ENCODE assay signal across 8 cellular contexts in the genomic region with DNA sequence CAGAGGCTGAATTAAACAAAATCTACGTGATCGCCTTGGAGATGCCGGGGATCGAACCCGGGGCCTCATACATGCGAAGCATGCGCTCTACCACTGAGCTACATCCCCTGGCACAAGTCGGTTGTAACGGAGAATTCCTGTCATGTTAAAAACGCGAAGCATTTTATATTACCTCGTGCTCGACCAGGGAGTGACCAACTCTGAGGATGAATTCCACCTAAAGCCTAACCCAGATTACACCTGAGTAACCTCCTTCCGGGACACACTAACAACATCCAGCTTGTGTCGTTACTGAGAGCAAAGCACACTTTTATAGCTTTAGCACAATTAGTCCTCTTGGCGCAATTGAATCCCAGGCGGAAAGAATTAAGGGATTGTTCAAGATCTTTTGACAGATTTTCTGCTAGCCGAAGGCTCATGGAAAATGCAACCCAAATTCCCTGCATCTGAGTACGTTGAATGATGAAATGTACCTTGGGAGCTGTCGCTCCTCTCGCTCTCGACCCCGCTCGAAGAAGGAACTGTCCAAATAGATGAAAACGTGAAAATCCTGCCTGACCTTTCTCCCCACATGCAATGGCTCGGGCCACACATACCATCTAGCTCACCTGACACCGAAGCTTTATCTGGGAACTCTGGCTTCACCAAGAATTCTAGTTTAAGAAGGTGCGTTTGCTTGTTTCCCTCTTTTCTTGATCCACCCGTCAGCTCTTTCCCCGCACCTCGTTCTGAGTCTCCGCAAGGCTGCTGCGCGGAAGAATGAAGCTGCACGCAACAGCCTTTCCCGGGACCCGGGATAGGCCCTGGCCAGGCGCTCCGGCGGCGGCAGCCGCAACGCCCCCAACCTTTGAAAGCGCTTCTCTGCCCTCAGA.
DNase-seq lines count a peak whose midpoint lies in the region; ATAC-seq and TF ChIP-seq lines count a peak whose summit lies in the region.

No MANE protein-coding gene starts in this region.

- no peaks in the 10 kb centered on the region for H3K36me3 Mint-ChIP-seq in CD4-positive, CD25-positive, alpha-beta regulatory T cell

- peak overlapping the region in 1 of 3 donors; percentile 33 for H3K27ac Mint-ChIP-seq in CD4-positive, CD25-positive, alpha-beta regulatory T cell

- ATAC-seq in CD4-positive, CD25-positive, alpha-beta regulatory T cell (ENCODE audit: low read depth in 2 of 2), result no peak
- ATAC-seq in GM18870 (IDR thresholded peaks at IDR 0.05; ENCODE audit: unreplicated experiment), result no peak

- H3K4me1 ChIP-seq in CD4-positive, CD25-positive, alpha-beta regulatory T cell (ENCODE audit: control insufficient read depth, insufficient read depth, low read length, poor library complexity, severe bottlenecking), result no peaks in the 10 kb centered on the region
- H3K4me1 ChIP-seq in adrenal gland (replicated peaks in 1 of 2), result peaks cover 0 to 9% of the 10 kb centered on the region in 2 donors

- TF ChIP-seq POLR2A in adrenal gland (IDR thresholded peaks at IDR 0.05), result no peak

- DNase-seq in CD4-positive, CD25-positive, alpha-beta regulatory T cell, result peak in 1 of 3 donors; percentile 37
- DNase-seq in HFF-Myc (ENCODE audit: extremely low read depth, low read depth) (peak; percentile 50), OCI-M1 (lab: John Stamatoyannopoulos, UW) (peak; percentile 94), adrenal gland (peak in 5 of 7 donors; percentile 9 to 56 (median 23)), kidney epithelial cell (ENCODE audit: low read depth) (no peak), AML-193 (lab: John Stamatoyannopoulos, UW) (no peak)
- peak; percentile 38 to 46 for DNase-seq in stimulated activated CD8-positive, alpha-beta memory T cell treated with anti-CD3 and anti-CD28 coated beads, Interleukin-15, amount 100 ng/mL, for 48 hours (ENCODE audit: low read depth in 2 of 2)

- peaks cover 35% of the 10 kb centered on the region for H3K27me3 ChIP-seq in CD4-positive, CD25-positive, alpha-beta regulatory T cell (ENCODE audit: control insufficient read depth, insufficient read depth, low read length)
- peaks cover 26% of the 10 kb centered on the region for H3K27me3 ChIP-seq in adrenal gland
- no peaks in the 10 kb centered on the region for H3K27me3 ChIP-seq in kidney epithelial cell (ENCODE audit: control insufficient read depth, insufficient read depth, low read length)

- H3K4me3 ChIP-seq in CD4-positive, CD25-positive, alpha-beta regulatory T cell (ENCODE audit: low read depth, low read length), result peak overlapping the region; percentile 32
- H3K4me3 ChIP-seq in HFF-Myc (replicated peaks; ENCODE audit: low read depth, low read length) (peak overlapping the region; percentile 54), adrenal gland (peak overlapping the region in 1 of 4 donors; percentile 31), kidney epithelial cell (ENCODE audit: low read depth, low read length) (peak overlapping the region; percentile 34)

- peaks cover 52% of the 10 kb centered on the region for H3K27me3 Mint-ChIP-seq in CD4-positive, CD25-positive, alpha-beta regulatory T cell

- 1 to 2% (median 2%) methylated on average over 44 of the region's 44 CpGs for WGBS in adrenal gland, 4 donors

- H3K9me3 Mint-ChIP-seq in CD4-positive, CD25-positive, alpha-beta regulatory T cell, result peaks cover 0 to 4% (median 0%) of the 10 kb centered on the region in 7 donors

- H3K9me3 ChIP-seq in CD4-positive, CD25-positive, alpha-beta regulatory T cell (ENCODE audit: control insufficient read depth in 2 of 2, low read length in 2 of 2), result no peaks in the 10 kb centered on the region
- no peaks in the 10 kb centered on the region for H3K9me3 ChIP-seq in adrenal gland (replicated peaks in 1 of 3)

- H3K4me1 Mint-ChIP-seq in CD4-positive, CD25-positive, alpha-beta regulatory T cell, result peaks cover 0 to 14% (median 2%) of the 10 kb centered on the region in 4 donors

- intact Hi-C loops in adrenal gland (cut with DNase I), result no loop called here

- TF ChIP-seq CTCF in HFF-Myc (IDR thresholded peaks at IDR 0.05; ENCODE audit: low read depth, low read length, missing control alignments), result no peak
- TF ChIP-seq CTCF in adrenal gland (IDR thresholded peaks at IDR 0.05), result no peak
- no peak for TF ChIP-seq CTCF in kidney epithelial cell (IDR thresholded peaks at IDR 0.05; ENCODE audit: insufficient read depth, low read length, poor library complexity, severe bottlenecking)

- no peaks in the 10 kb centered on the region for H3K36me3 ChIP-seq in CD4-positive, CD25-positive, alpha-beta regulatory T cell (ENCODE audit: control insufficient read depth, insufficient read depth, low read length)
- H3K36me3 ChIP-seq in adrenal gland (replicated peaks in 1 of 2), result no peaks in the 10 kb centered on the region
- H3K36me3 ChIP-seq in kidney epithelial cell (ENCODE audit: control insufficient read depth, insufficient read depth, low read length), result no peaks in the 10 kb centered on the region

- no peak overlapping the region for H3K27ac ChIP-seq in CD4-positive, CD25-positive, alpha-beta regulatory T cell (ENCODE audit: insufficient read depth, low read length, poor library complexity, severe bottlenecking)
- no peak overlapping the region for H3K27ac ChIP-seq in adrenal gland

- peak overlapping the region in 2 of 4 donors; percentile 70 to 79 for H3K4me3 Mint-ChIP-seq in CD4-positive, CD25-positive, alpha-beta regulatory T cell

Comparison
In these comparisons a context has a peak if more than half of its experiments do, and no peak if none do; other contexts are left out.
1. DNase-seq: peak in HFF-Myc (single experiment), OCI-M1 (single experiment), adrenal gland (5 of 7) and stimulated activated CD8-positive, alpha-beta memory T cell treated with anti-CD3 and anti-CD28 coated beads, Interleukin-15, amount 100 ng/mL, for 48 hours (2 of 2); none in kidney epithelial cell (single experiment) and AML-193 (0 of 2).